In genomic region chr1:209769171-209769904, GRCh38 we compare ENCODE assay signal across 8 cellular contexts. TPM values are rescaled to one million over a fixed set of nuclear protein-coding genes. Genes with fewer than 3 reads are reported as not detected.
DNase-seq lines count a peak whose midpoint lies in the region; FAIRE-seq and TF ChIP-seq lines count a peak whose summit lies in the region.

No MANE protein-coding gene starts in this region.

- H3K9ac ChIP-seq in rectal smooth muscle tissue (ENCODE audit: low read length), result no peak overlapping the region

- intact Hi-C loops in uterus (cut with DNase I; ENCODE audit: low total_unique reads), result no loop called here

- FAIRE-seq in H54 (lab: Jason Lieb, UNC), result no peak

- H3K36me3 ChIP-seq in rectal smooth muscle tissue (ENCODE audit: control insufficient read depth, insufficient read depth, low read length), result no peaks in the 10 kb centered on the region
- H3K36me3 ChIP-seq in uterus, result no peaks in the 10 kb centered on the region

- H3K4me3 ChIP-seq in rectal smooth muscle tissue (ENCODE audit: low read length), result peak overlapping the region; percentile 55
- H3K4me3 ChIP-seq in uterus, result no peak overlapping the region

- DNase-seq in GF-D8 (lab: John Stamatoyannopoulos, UW) (peak; percentile 76), H54 (ENCODE audit: insufficient read length, low spot score) (peak; percentile 69), NCI-H226 (peak; percentile 56), fibroblast of the conjunctiva (ENCODE audit: low read depth) (peak; percentile 36), uterus (peak; percentile 32 to 56), D341Med (ENCODE audit: low spot score) (no peak)
- DNase-seq in activated T-cell treated with anti-CD3 and anti-CD28 coated beads, Interleukin-2, amount 50 U/mL, for 1 hour, result peak; percentile 72

- no peak for TF ChIP-seq POLR2A in H54 (IDR thresholded peaks at IDR 0.05; ENCODE audit: low read depth, low read length)
- TF ChIP-seq POLR2A in uterus (IDR thresholded peaks at IDR 0.05), result no peak

- no peaks in the 10 kb centered on the region for H3K9me3 ChIP-seq in uterus

- TF ChIP-seq CTCF in uterus (IDR thresholded peaks at IDR 0.05), result no peak

- H3K27ac ChIP-seq in rectal smooth muscle tissue (ENCODE audit: low read depth, low read length) (peak overlapping the region; percentile 81), uterus (peak overlapping the region; percentile 48 to 65)

- H3K27me3 ChIP-seq in rectal smooth muscle tissue (ENCODE audit: control insufficient read depth, insufficient read depth, low read length), result no peaks in the 10 kb centered on the region
- no peaks in the 10 kb centered on the region for H3K27me3 ChIP-seq in uterus

- H3K4me1 ChIP-seq in rectal smooth muscle tissue (ENCODE audit: control insufficient read depth, insufficient read depth, low read length) (peaks cover 18% of the 10 kb centered on the region), uterus (peaks cover 0 to 7% of the 10 kb centered on the region in 2 donors)

RNA-seq across cellular contexts. Expression of gene TRAF3IP3, which starts 13.5 kb away (rescaled TPM):
- 1 to 10 TPM in 3 of 4 donors, not detected in 1; 1.3 to 3.2 (median 1.3) TPM for total RNA-seq in uterus

RNA-seq across cellular contexts. Expression of gene C1orf74, which starts 15.0 kb away (rescaled TPM):
- total RNA-seq in uterus, result 1 to 10 TPM in 3 of 4 donors, under 1 TPM in 1; 0.88 to 5.0 (median 1.3) TPM

RNA-seq across cellular contexts. Expression of gene IRF6, which starts 36.6 kb away (rescaled TPM):
- total RNA-seq in uterus, result 10 to 100 TPM in 1 of 4 donors, 1 to 10 TPM in 2, under 1 TPM in 1; 0.88 to 28.3 (median 4.0) TPM

RNA-seq across cellular contexts. Expression of gene UTP25, which starts 58.4 kb away (rescaled TPM):
- total RNA-seq in uterus, result 10 to 100 TPM in 2 of 4 donors, 1 to 10 TPM in 2; 6.8 to 12.4 (median 8.8) TPM
